2 cellular contexts compared by ENCODE assay signal in the genomic region with DNA sequence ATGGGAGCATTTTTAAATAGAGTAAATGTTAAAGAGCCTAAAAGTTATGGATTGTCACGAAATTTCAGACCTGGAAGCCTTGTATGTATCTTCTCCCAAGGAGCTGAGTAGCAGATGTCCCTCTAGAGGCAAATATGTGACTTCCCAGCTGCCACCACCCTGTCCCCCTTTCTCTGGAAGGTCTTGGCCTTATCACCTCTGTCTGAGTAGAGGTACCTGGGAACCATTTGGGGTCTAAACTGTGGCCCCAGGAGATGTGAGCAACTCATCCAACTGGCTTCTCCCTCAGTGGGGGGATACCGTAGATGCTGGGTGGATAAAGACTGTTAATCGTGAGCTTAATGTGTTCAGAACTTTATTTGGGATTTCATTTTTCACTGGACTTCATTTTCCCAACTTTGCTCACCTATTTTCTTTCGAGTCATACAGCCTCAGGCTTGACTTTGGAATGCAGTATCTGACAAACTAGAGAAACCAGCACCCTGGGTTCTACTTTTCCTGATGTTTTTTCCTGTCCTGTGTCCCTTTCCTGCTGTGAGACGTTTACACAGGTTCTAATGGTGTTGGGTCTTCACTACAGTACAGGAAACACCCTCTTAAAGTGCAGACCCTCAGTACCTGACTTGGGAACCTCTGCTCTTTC.
A peak's percentile ranks its signal among the peaks of the same experiment; 100 is the strongest.
TF ChIP-seq lines count a peak whose summit lies in the region.

No MANE protein-coding gene starts in this region.

TF ChIP-seq in HCT116, 20 proteins besides CTCF, POLR2A, EP300 and RAD21:
- TF ChIP-seq ZNF274 (IDR thresholded peaks at IDR 0.05; ENCODE audit: low read depth, low read length) (no peak), ZFX (IDR thresholded peaks at IDR 0.05) (no peak), FOSL1 (IDR thresholded peaks at IDR 0.05; ENCODE audit: low read depth) (no peak), ZBTB33 (IDR thresholded peaks at IDR 0.05; ENCODE audit: extremely low read depth, insufficient replicate concordance, low read length) (no peak), JUND (IDR thresholded peaks at IDR 0.05) (no peak), EGR1 (IDR thresholded peaks at IDR 0.05; ENCODE audit: low read depth) (no peak), CEBPB (IDR thresholded peaks at IDR 0.05; ENCODE audit: low read depth) (no peak), SP1 (IDR thresholded peaks at IDR 0.05; ENCODE audit: low read depth) (no peak), SIN3A (IDR thresholded peaks at IDR 0.05; ENCODE audit: low read depth) (no peak), SRF (IDR thresholded peaks at IDR 0.05; ENCODE audit: low read depth) (no peak), ELF1 (IDR thresholded peaks at IDR 0.05; ENCODE audit: borderline replicate concordance, low read depth) (no peak), YY1 (IDR thresholded peaks at IDR 0.05; ENCODE audit: extremely low read depth, insufficient replicate concordance, low read depth, low read length) (no peak), EZH2 (IDR thresholded peaks at IDR 0.05) (no peak)
- TF ChIP-seq, protein P1, sequence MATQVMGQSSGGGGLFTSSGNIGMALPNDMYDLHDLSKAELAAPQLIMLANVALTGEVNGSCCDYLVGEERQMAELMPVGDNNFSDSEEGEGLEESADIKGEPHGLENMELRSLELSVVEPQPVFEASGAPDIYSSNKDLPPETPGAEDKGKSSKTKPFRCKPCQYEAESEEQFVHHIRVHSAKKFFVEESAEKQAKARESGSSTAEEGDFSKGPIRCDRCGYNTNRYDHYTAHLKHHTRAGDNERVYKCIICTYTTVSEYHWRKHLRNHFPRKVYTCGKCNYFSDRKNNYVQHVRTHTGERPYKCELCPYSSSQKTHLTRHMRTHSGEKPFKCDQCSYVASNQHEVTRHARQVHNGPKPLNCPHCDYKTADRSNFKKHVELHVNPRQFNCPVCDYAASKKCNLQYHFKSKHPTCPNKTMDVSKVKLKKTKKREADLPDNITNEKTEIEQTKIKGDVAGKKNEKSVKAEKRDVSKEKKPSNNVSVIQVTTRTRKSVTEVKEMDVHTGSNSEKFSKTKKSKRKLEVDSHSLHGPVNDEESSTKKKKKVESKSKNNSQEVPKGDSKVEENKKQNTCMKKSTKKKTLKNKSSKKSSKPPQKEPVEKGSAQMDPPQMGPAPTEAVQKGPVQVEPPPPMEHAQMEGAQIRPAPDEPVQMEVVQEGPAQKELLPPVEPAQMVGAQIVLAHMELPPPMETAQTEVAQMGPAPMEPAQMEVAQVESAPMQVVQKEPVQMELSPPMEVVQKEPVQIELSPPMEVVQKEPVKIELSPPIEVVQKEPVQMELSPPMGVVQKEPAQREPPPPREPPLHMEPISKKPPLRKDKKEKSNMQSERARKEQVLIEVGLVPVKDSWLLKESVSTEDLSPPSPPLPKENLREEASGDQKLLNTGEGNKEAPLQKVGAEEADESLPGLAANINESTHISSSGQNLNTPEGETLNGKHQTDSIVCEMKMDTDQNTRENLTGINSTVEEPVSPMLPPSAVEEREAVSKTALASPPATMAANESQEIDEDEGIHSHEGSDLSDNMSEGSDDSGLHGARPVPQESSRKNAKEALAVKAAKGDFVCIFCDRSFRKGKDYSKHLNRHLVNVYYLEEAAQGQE (IDR thresholded peaks at IDR 0.05; ENCODE audit: low read depth), result no peak

TF ChIP-seq in WTC11, 78 proteins besides CTCF, POLR2A, EP300 and RAD21:
- TF ChIP-seq TEAD1 (CRISPR knock-in tag; IDR thresholded peaks at IDR 0.05), result 0 out of 2 replicates have a peak, but pooled peaks have one; percentile 40
- no peak for TF ChIP-seq HMGXB4 (CRISPR knock-in tag; IDR thresholded peaks at IDR 0.05)
TF ChIP-seq in WTC11: peak in this region for 1.
